In genomic region chr20:11453430-11453829, GRCh38 we compare ENCODE assay signal across 14 cellular contexts.
DNase-seq lines count a peak whose midpoint lies in the region; ATAC-seq, FAIRE-seq and TF ChIP-seq lines count a peak whose summit lies in the region.
"Had no signal": no experiment of that assay in that cellular context is flagged by ENCODE, and none has a peak within 500 bp of the region (broad histone marks: within the 10 kb centered on the region; RNA-seq: fewer than 3 reads in every experiment).

No MANE protein-coding gene starts in this region.

- H3K36me3 Mint-ChIP-seq in activated CD4-positive, alpha-beta T cell treated with anti-CD3 and anti-CD28 coated beads for 36 hours (ENCODE audit: low read depth): no peaks in the 10 kb centered on the region
- no peaks in the 10 kb centered on the region for H3K36me3 Mint-ChIP-seq in activated T-cell treated with anti-CD3 and anti-CD28 coated beads, Interleukin-2, amount 50 U/mL, for 24 hours (ENCODE audit: low read depth)
- H3K36me3 Mint-ChIP-seq: IgD-negative memory B cell had no signal

- H3K27me3 Mint-ChIP-seq in activated CD4-positive, alpha-beta T cell treated with anti-CD3 and anti-CD28 coated beads for 36 hours: no peaks in the 10 kb centered on the region
- no peaks in the 10 kb centered on the region for H3K27me3 Mint-ChIP-seq in activated T-cell treated with anti-CD3 and anti-CD28 coated beads, Interleukin-2, amount 50 U/mL, for 24 hours
- H3K27me3 Mint-ChIP-seq: activated CD4-positive, alpha-beta T cell treated with anti-CD3 and anti-CD28 coated beads, Interleukin-2, amount 10 ng/mL, durations not matched to agents 24 days and 14 days; IgD-negative memory B cell; progenitor cell of endocrine pancreas had no signal

- no peak for TF ChIP-seq RAD21 in HepG2 (CRISPR knock-in tag; IDR thresholded peaks at IDR 0.05)

- BruUV-seq in HepG2 (replicated peaks; lab: Mats Ljungman, UMichigan): no TSS peak

- H3K79me2 ChIP-seq in HepG2 (ENCODE audit: insufficient read depth, low read length) (no peaks in the 10 kb centered on the region), fibroblast of lung (ENCODE audit: control insufficient read depth, insufficient read depth, low read length) (no peaks in the 10 kb centered on the region)

- H3K36me3 ChIP-seq in HepG2 (replicated peaks in 1 of 2; ENCODE audit: control insufficient read depth in 1 of 2, insufficient read depth in 2 of 2, low read length in 2 of 2) (no peaks in the 10 kb centered on the region), right lobe of liver (no peaks in the 10 kb centered on the region), fibroblast of lung (ENCODE audit: control insufficient read depth, insufficient read depth, low read length) (no peaks in the 10 kb centered on the region)

- H3K27me3 ChIP-seq in HepG2 (ENCODE audit: control insufficient read depth in 1 of 2, insufficient read depth in 2 of 2, low read length in 2 of 2) (no peaks in the 10 kb centered on the region), right lobe of liver (no peaks in the 10 kb centered on the region), fibroblast of lung (ENCODE audit: control insufficient read depth, insufficient read depth, low read length) (no peaks in the 10 kb centered on the region)

- CTCF ChIA-PET in HepG2 (lab: Yijun Ruan, JAX; ENCODE audit: low intra/inter-chr PET ratio, low total read pairs) (no interaction called here), RWPE1 (lab: Yijun Ruan, JAX) (no interaction called here)
- CTCF ChIA-PET in activated CD4-positive, alpha-beta T cell treated with anti-CD3 and anti-CD28 coated beads for 36 hours (lab: Charles Lee): no interaction called here

- intact Hi-C loops in HepG2 (cut with micrococcal nuclease; ENCODE audit: unreplicated experiment): no loop called here
- intact Hi-C loops in right lobe of liver (cut with DNase I): no loop called here
- intact Hi-C loops in activated CD4-positive, alpha-beta T cell treated with anti-CD3 and anti-CD28 coated beads for 36 hours (cut with DNase I, micrococcal nuclease): no loop called here

- H3K9ac ChIP-seq in HepG2 (ENCODE audit: insufficient read depth, low read depth, low read length) (no peak overlapping the region), fibroblast of lung (ENCODE audit: insufficient read depth, low read length) (no peak overlapping the region)

- ATAC-seq in HepG2: no peak
- ATAC-seq in right lobe of liver: no peak
- no peak for ATAC-seq in activated CD4-positive, alpha-beta T cell treated with anti-CD3 and anti-CD28 coated beads for 36 hours
- ATAC-seq in HG02970 (IDR thresholded peaks at IDR 0.05; ENCODE audit: low FRiP score, unreplicated experiment): no peak

- H4K20me1 ChIP-seq in HepG2 (ENCODE audit: insufficient read depth, low read length): no peaks in the 10 kb centered on the region
- H4K20me1 ChIP-seq in fibroblast of lung (ENCODE audit: control insufficient read depth, extremely low read depth, insufficient read depth, low read length): no peaks in the 10 kb centered on the region

- no peak for TF ChIP-seq CTCF in HepG2 (CRISPR knock-in tag; IDR thresholded peaks at IDR 0.05)
- no peak for TF ChIP-seq CTCF in right lobe of liver (IDR thresholded peaks at IDR 0.05)
- TF ChIP-seq CTCF in RWPE1 (conservative IDR thresholded peaks at IDR 0.05; ENCODE audit: low read depth): no peak
- TF ChIP-seq CTCF in fibroblast of lung (conservative IDR thresholded peaks at IDR 0.05 in 1 of 2, IDR thresholded peaks at IDR 0.05 in 1 of 2; ENCODE audit: low read depth in 1 of 2, low read length in 2 of 2): no peak

- POLR2A ChIA-PET in HepG2 (lab: Yijun Ruan, JAX) (no interaction called here), RWPE1 (lab: Yijun Ruan, JAX; ENCODE audit: low non-redundant PET) (no interaction called here)
- POLR2A ChIA-PET in activated CD4-positive, alpha-beta T cell treated with anti-CD3 and anti-CD28 coated beads for 36 hours (lab: Charles Lee): no interaction called here

- in situ Hi-C loops in HepG2 (cut with HindIII; ENCODE audit: extremely low pct_ligation_motif_present, low pct_unique_long_range_greater_than_20kb): no loop called here

- H3K4me1 ChIP-seq in HepG2 (ENCODE audit: insufficient read depth, low read length) (no peaks in the 10 kb centered on the region), right lobe of liver (no peaks in the 10 kb centered on the region), fibroblast of lung (ENCODE audit: control insufficient read depth, extremely low read depth, insufficient read depth, low read length) (peaks cover 2% of the 10 kb centered on the region)

- H3K27ac ChIP-seq in HepG2 (ENCODE audit: extremely low read length, insufficient read depth, low read length): no peak overlapping the region
- H3K27ac ChIP-seq in right lobe of liver: no peak overlapping the region
- no peak overlapping the region for H3K27ac ChIP-seq in RWPE1
- H3K27ac ChIP-seq in fibroblast of lung (ENCODE audit: insufficient read depth, low read length): no peak overlapping the region

- no peak overlapping the region for H3K4me3 Mint-ChIP-seq in activated CD4-positive, alpha-beta T cell treated with anti-CD3 and anti-CD28 coated beads for 36 hours
- H3K4me3 Mint-ChIP-seq in activated T-cell treated with anti-CD3 and anti-CD28 coated beads, Interleukin-2, amount 50 U/mL, for 24 hours: no peak overlapping the region
- H3K4me3 Mint-ChIP-seq: activated CD4-positive, alpha-beta T cell treated with anti-CD3 and anti-CD28 coated beads, Interleukin-2, amount 10 ng/mL, durations not matched to agents 24 days and 14 days; IgD-negative memory B cell had no signal

- WGBS in HepG2 (ENCODE audit: low lambda C conversion rate): 0% methylated on average over 2 of the region's 2 CpGs
- 63% methylated on average over 2 of the region's 2 CpGs for WGBS in right lobe of liver (ENCODE audit: insufficient coverage, low coverage, low lambda C conversion rate, missing lambda C conversion rate)

- peak; percentile 15 for FAIRE-seq in HepG2 (lab: Jason Lieb, UNC)

- H3K9me3 ChIP-seq in HepG2 (ENCODE audit: low read length) (no peaks in the 10 kb centered on the region), right lobe of liver (no peaks in the 10 kb centered on the region), fibroblast of lung (ENCODE audit: control insufficient read depth, insufficient read depth, low read depth, low read length) (no peaks in the 10 kb centered on the region)

- DNase-seq in HepG2 (ENCODE audit: low spot score) (no peak), right lobe of liver (no peak), RWPE1 (ENCODE audit: low spot score) (peak; percentile 63), fibroblast of lung (ENCODE audit: low read depth in 2 of 2) (peak; percentile 64 to 75), NCI-H2107 treated with DMSO at 0.1 percent for 48 hours (lab: John Stamatoyannopoulos, UW; ENCODE audit: unreplicated experiment) (no peak)
- DNase-seq in activated CD4-positive, alpha-beta T cell treated with anti-CD3 and anti-CD28 coated beads for 36 hours: no peak
- no peak for DNase-seq in activated T-cell treated with anti-CD3 and anti-CD28 coated beads, Interleukin-2, amount 50 U/mL, for 24 hours
- DNase-seq: activated CD4-positive, alpha-beta T cell treated with anti-CD3 and anti-CD28 coated beads, Interleukin-2, amount 10 ng/mL, durations not matched to agents 24 days and 14 days; NCI-H2171 treated with DMSO at 0.1 percent for 48 hours had no signal

- no peak for TF ChIP-seq POLR2A in HepG2 (IDR thresholded peaks at IDR 0.05; ENCODE audit: insufficient read depth in 1 of 2, low read depth in 2 of 2, low read length in 2 of 2)
- TF ChIP-seq POLR2A in right lobe of liver (IDR thresholded peaks at IDR 0.05): no peak

- TF ChIP-seq EP300 in HepG2 (IDR thresholded peaks at IDR 0.05; ENCODE audit: low read depth in 2 of 2, low read length in 2 of 2): no peak
- no peak for TF ChIP-seq EP300 in HepG2 (CRISPR knock-in tag; IDR thresholded peaks at IDR 0.05; ENCODE audit: borderline replicate concordance)

- H3K4me3 ChIP-seq in HepG2 (replicated peaks in 1 of 3; ENCODE audit: insufficient read depth in 1 of 3, low read depth in 2 of 3, low read length in 3 of 3): no peak overlapping the region
- no peak overlapping the region for H3K4me3 ChIP-seq in right lobe of liver
- no peak overlapping the region for H3K4me3 ChIP-seq in fibroblast of lung (replicated peaks in 1 of 4; ENCODE audit: control extremely low read depth in 1 of 4, insufficient read depth in 1 of 4, low read depth in 3 of 4, low read length in 4 of 4)
- H3K4me3 ChIP-seq: lung had no signal

- H3K27ac Mint-ChIP-seq in activated CD4-positive, alpha-beta T cell treated with anti-CD3 and anti-CD28 coated beads for 36 hours: no peak overlapping the region
- no peak overlapping the region for H3K27ac Mint-ChIP-seq in activated T-cell treated with anti-CD3 and anti-CD28 coated beads, Interleukin-2, amount 50 U/mL, for 24 hours
- H3K27ac Mint-ChIP-seq: activated CD4-positive, alpha-beta T cell treated with anti-CD3 and anti-CD28 coated beads, Interleukin-2, amount 10 ng/mL, durations not matched to agents 24 days and 14 days; activated T-helper 2 cell treated with anti-CD3 and anti-CD28 coated beads, Interferon-gamma antibody, Interleukin-2, Interleukin-4, amounts not matched to agents 10 μg/mL and 5 μg/mL and 100 μg/mL, durations not matched to agents 14 hours and 24 hours and 36 hours; progenitor cell of endocrine pancreas had no signal

- H3K4me2 ChIP-seq in HepG2 (ENCODE audit: low read depth, low read length) (no peak overlapping the region), fibroblast of lung (ENCODE audit: extremely low read depth, insufficient read depth, low read length) (no peak overlapping the region)

- H2AFZ ChIP-seq in HepG2 (ENCODE audit: low read length) (no peak overlapping the region), fibroblast of lung (ENCODE audit: low read length) (no peak overlapping the region)

- H3K9me3 Mint-ChIP-seq in activated CD4-positive, alpha-beta T cell treated with anti-CD3 and anti-CD28 coated beads for 36 hours (ENCODE audit: low read depth): peaks cover 3% of the 10 kb centered on the region
- H3K9me3 Mint-ChIP-seq in activated T-cell treated with anti-CD3 and anti-CD28 coated beads, Interleukin-2, amount 50 U/mL, for 24 hours: peaks cover 13% of the 10 kb centered on the region
- H3K9me3 Mint-ChIP-seq: activated T-helper 2 cell treated with anti-CD3 and anti-CD28 coated beads, Interferon-gamma antibody, Interleukin-2, Interleukin-4, amounts not matched to agents 10 μg/mL and 5 μg/mL and 100 μg/mL, durations not matched to agents 14 hours and 24 hours and 36 hours had no signal

- no peaks in the 10 kb centered on the region for H3K4me1 Mint-ChIP-seq in activated CD4-positive, alpha-beta T cell treated with anti-CD3 and anti-CD28 coated beads for 36 hours
- H3K4me1 Mint-ChIP-seq in activated T-cell treated with anti-CD3 and anti-CD28 coated beads, Interleukin-2, amount 50 U/mL, for 24 hours (ENCODE audit: low read depth): no peaks in the 10 kb centered on the region
- H3K4me1 Mint-ChIP-seq: activated CD4-positive, alpha-beta T cell treated with anti-CD3 and anti-CD28 coated beads, Interleukin-2, amount 10 ng/mL, durations not matched to agents 24 days and 14 days; IgD-negative memory B cell had no signal

TF ChIP-seq in HepG2, 621 proteins besides CTCF, POLR2A, EP300 and RAD21:
- no peak for TF ChIP-seq PHF5A (CRISPR knock-in tag; IDR thresholded peaks at IDR 0.05; ENCODE audit: low read depth, unreplicated experiment)

Comparison
In these comparisons a context has a peak if more than half of its experiments do, and no peak if none do; other contexts are left out.
1. DNase-seq: peak in RWPE1 (single experiment) and fibroblast of lung (2 of 2); none in HepG2 (single experiment), right lobe of liver (0 of 3), activated CD4-positive, alpha-beta T cell treated with anti-CD3 and anti-CD28 coated beads for 36 hours (single experiment), activated T-cell treated with anti-CD3 and anti-CD28 coated beads, Interleukin-2, amount 50 U/mL, for 24 hours (single experiment) and NCI-H2107 treated with DMSO at 0.1 percent for 48 hours (single experiment).